ENCODE assay signal across 18 cellular contexts in the genomic region with DNA sequence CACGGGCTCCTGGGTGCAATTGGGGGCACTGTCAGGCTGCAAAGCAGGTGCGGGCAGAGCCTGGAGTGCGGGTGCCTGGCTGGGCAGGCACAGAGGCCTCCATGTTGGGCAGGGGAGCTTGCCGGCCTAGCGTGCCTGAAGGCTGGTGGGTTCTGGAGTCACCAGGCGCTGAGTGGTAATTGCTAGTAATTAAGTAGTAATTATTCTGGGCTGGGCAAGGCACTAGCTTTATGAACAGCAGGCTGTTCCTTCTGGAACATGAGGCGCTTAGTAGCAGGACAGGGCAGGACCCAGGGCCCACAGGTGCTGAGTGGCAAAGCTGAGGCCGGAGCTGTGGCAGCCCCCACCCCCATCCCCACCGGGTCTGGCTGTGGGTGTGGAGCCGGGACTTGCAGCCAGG.
"Had no signal": no experiment of that assay in that cellular context is flagged by ENCODE, and none has a peak within 500 bp of the region (broad histone marks: within the 10 kb centered on the region; RNA-seq: fewer than 3 reads in every experiment).

No MANE protein-coding gene starts in this region.

- H3K4me1 Mint-ChIP-seq: naive B cell, WTC11 had no signal

- H3K4me2 ChIP-seq: neural progenitor cell had no signal

- H3K27me3 ChIP-seq: colonic mucosa, esophagus muscularis mucosa, neural progenitor cell, ovary, sigmoid colon, spleen, stomach, testis had no signal

- H3K4me1 ChIP-seq: colonic mucosa, neural progenitor cell, testis had no signal

- H3K9ac ChIP-seq: neural progenitor cell had no signal

- H3K9me3 Mint-ChIP-seq: activated CD8-positive, alpha-beta T cell treated with anti-CD3 and anti-CD28 coated beads for 36 hours; activated naive CD4-positive, alpha-beta T cell treated with anti-CD3 and anti-CD28 coated beads, Interleukin-2, amount 50 U/mL, for 72 hours; activated T-cell treated with anti-CD3 and anti-CD28 coated beads, Interleukin-2, amount 50 U/mL, for 4 hours; naive B cell; neural progenitor cell; WTC11 had no signal

- H2AFZ ChIP-seq: neural progenitor cell had no signal

- H3K27ac Mint-ChIP-seq: activated CD8-positive, alpha-beta T cell treated with anti-CD3 and anti-CD28 coated beads for 36 hours had no signal

- H3K4me3 Mint-ChIP-seq: activated CD8-positive, alpha-beta T cell treated with anti-CD3 and anti-CD28 coated beads for 36 hours; activated T-cell treated with anti-CD3 and anti-CD28 coated beads, Interleukin-2, amount 50 U/mL, for 4 hours; naive B cell; neural progenitor cell; WTC11 had no signal

- H3K27me3 Mint-ChIP-seq: activated CD8-positive, alpha-beta T cell treated with anti-CD3 and anti-CD28 coated beads for 36 hours; naive B cell had no signal

- ATAC-seq: activated CD8-positive, alpha-beta T cell treated with anti-CD3 and anti-CD28 coated beads for 36 hours; activated naive CD4-positive, alpha-beta T cell treated with anti-CD3 and anti-CD28 coated beads, Interleukin-2, amount 50 U/mL, for 72 hours; activated T-cell treated with anti-CD3 and anti-CD28 coated beads, Interleukin-2, amount 50 U/mL, for 4 hours; left lobe of liver; WTC11 had no signal

- H3K4me3 ChIP-seq: colonic mucosa, esophagus muscularis mucosa, neural progenitor cell, ovary, sigmoid colon, spleen, stomach, testis had no signal

- DNase-seq: activated CD4-positive, alpha-beta T cell treated with anti-CD3 and anti-CD28 coated beads for 4 hours; activated CD8-positive, alpha-beta T cell treated with anti-CD3 and anti-CD28 coated beads for 36 hours; activated effector memory CD4-positive, alpha-beta T cell treated with Interleukin-2 at 50 U/mL for 16 hours; activated T-cell treated with anti-CD3 and anti-CD28 coated beads, Interleukin-2, amount 50 U/mL, for 4 hours; colonic mucosa; hippocampal formation; mammary epithelial cell; naive B cell; ovary; sigmoid colon; spleen; stomach; testis had no signal

- H3K9me3 ChIP-seq: colonic mucosa, esophagus muscularis mucosa, ovary, sigmoid colon, spleen, stomach, testis had no signal

- H3K27ac ChIP-seq: colonic mucosa, esophagus muscularis mucosa, neural progenitor cell, ovary, sigmoid colon, spleen, stomach, testis had no signal

- H3K36me3 ChIP-seq: colonic mucosa, neural progenitor cell, ovary had no signal

- H3K36me3 Mint-ChIP-seq: activated naive CD4-positive, alpha-beta T cell treated with anti-CD3 and anti-CD28 coated beads, Interleukin-2, amount 50 U/mL, for 72 hours had no signal
